7 cellular contexts compared by ENCODE assay signal in the genomic region with DNA sequence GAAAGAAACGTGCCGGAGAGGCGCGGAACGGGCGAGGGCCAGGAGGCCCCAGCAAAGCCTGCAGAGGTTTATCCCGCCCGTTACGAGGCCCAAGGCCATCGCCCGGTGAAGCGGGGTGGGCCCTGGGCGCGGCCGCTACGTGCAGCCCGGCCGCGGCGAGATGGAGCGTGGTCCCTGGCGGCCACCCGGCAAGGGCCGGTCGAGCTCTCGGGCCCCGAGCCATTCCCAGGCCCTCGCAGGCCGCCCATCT. TPM values are rescaled to one million over a fixed set of nuclear protein-coding genes. Genes with fewer than 3 reads are reported as not detected.
DNase-seq lines count a peak whose midpoint lies in the region; ATAC-seq, FAIRE-seq and TF ChIP-seq lines count a peak whose summit lies in the region.

No MANE protein-coding gene starts in this region.

- TF ChIP-seq CTCF in keratinocyte (optimal IDR thresholded peaks at IDR 0.05 in 1 of 3, IDR thresholded peaks at IDR 0.05 in 1 of 3, conservative IDR thresholded peaks at IDR 0.05 in 1 of 3; ENCODE audit: extremely low read depth in 1 of 3, insufficient read depth in 2 of 3, low read length in 3 of 3) (no peak), stomach (IDR thresholded peaks at IDR 0.05) (no peak), omental fat pad (IDR thresholded peaks at IDR 0.05) (no peak)

- H3K4me1 Mint-ChIP-seq in activated naive CD8-positive, alpha-beta T cell treated with anti-CD3 and anti-CD28 coated beads for 36 hours, result peaks cover 46% of the 10 kb centered on the region

- peak overlapping the region; percentile 100 for H3K4me3 Mint-ChIP-seq in activated naive CD8-positive, alpha-beta T cell treated with anti-CD3 and anti-CD28 coated beads for 36 hours

- peaks cover 42% of the 10 kb centered on the region for H3K4me1 ChIP-seq in HUES64 (ENCODE audit: insufficient read depth, low read length)
- peaks cover 35% of the 10 kb centered on the region for H3K4me1 ChIP-seq in keratinocyte (ENCODE audit: control insufficient read depth, extremely low read depth, insufficient read depth, low read length)
- peaks cover 48 to 63% (median 61%) of the 10 kb centered on the region in 4 donors for H3K4me1 ChIP-seq in stomach

- H3K27ac ChIP-seq in HUES64 (ENCODE audit: low read depth, low read length), result no peak overlapping the region; the same call in none of the 2 replicates
- H3K27ac ChIP-seq in keratinocyte (ENCODE audit: control insufficient read depth, insufficient read depth, low read length), result peak overlapping the region; percentile 99
- peak overlapping the region; percentile 91 to 97 (median 96) for H3K27ac ChIP-seq in stomach

- H3K27me3 Mint-ChIP-seq in activated naive CD8-positive, alpha-beta T cell treated with anti-CD3 and anti-CD28 coated beads for 36 hours, result peaks cover 14% of the 10 kb centered on the region

- dilution Hi-C loops in keratinocyte (cut with MboI; ENCODE audit: extremely low pct_ligation_motif_present, low sequenced_read_pairs), result no loop called here

- H2AFZ ChIP-seq in keratinocyte (ENCODE audit: control insufficient read depth, low read length), result no peak overlapping the region

- peaks cover 55% of the 10 kb centered on the region for H3K79me2 ChIP-seq in keratinocyte (ENCODE audit: control insufficient read depth, insufficient read depth, low read length)

- no peaks in the 10 kb centered on the region for H3K9me3 Mint-ChIP-seq in activated naive CD8-positive, alpha-beta T cell treated with anti-CD3 and anti-CD28 coated beads for 36 hours

- H3K9ac ChIP-seq in HUES64 (ENCODE audit: low read depth, low read length) (peak overlapping the region; percentile 98), keratinocyte (ENCODE audit: control insufficient read depth, extremely low read depth, insufficient read depth, low read length) (peak overlapping the region; percentile 96)

- H3K9me1 ChIP-seq in keratinocyte (ENCODE audit: control insufficient read depth, extremely low read depth, insufficient read depth, low read length), result no peaks in the 10 kb centered on the region

- no peak for FAIRE-seq in keratinocyte (lab: Jason Lieb, UNC)

- intact Hi-C loops in stomach (cut with DNase I; ENCODE audit: low total_unique reads), result no loop called here

- H3K4me3 ChIP-seq in HUES64 (ENCODE audit: low read length) (peak overlapping the region; percentile 100), keratinocyte (ENCODE audit: control insufficient read depth in 2 of 3, extremely low read depth in 1 of 3, insufficient read depth in 2 of 3, low read depth in 1 of 3, low read length in 3 of 3) (peak overlapping the region; percentile 83 to 95 (median 93)), stomach (peak overlapping the region; percentile 78 to 96 (median 90))

- peaks cover 48% of the 10 kb centered on the region for H3K36me3 Mint-ChIP-seq in activated naive CD8-positive, alpha-beta T cell treated with anti-CD3 and anti-CD28 coated beads for 36 hours

- no peak for DNase-seq in activated naive CD8-positive, alpha-beta T cell treated with anti-CD3 and anti-CD28 coated beads for 36 hours
- DNase-seq in keratinocyte (ENCODE audit: low read depth, low spot score) (no peak), stomach (no peak), RPMI8226 (no peak), omental fat pad (ENCODE audit: low spot score) (no peak)

- peak overlapping the region; percentile 89 for H3K4me2 ChIP-seq in keratinocyte (ENCODE audit: control insufficient read depth, extremely low read depth, insufficient read depth, low read depth, low read length)

- ATAC-seq in GM19452 (IDR thresholded peaks at IDR 0.05; ENCODE audit: unreplicated experiment) (no peak), omental fat pad (ENCODE audit: low FRiP score) (no peak)

- H3K27me3 ChIP-seq in HUES64 (ENCODE audit: insufficient read depth, low read length), result peaks cover 28% of the 10 kb centered on the region
- no peaks in the 10 kb centered on the region for H3K27me3 ChIP-seq in keratinocyte (ENCODE audit: control insufficient read depth, extremely low read depth, insufficient read depth, low read length)
- no peaks in the 10 kb centered on the region for H3K27me3 ChIP-seq in stomach

- H3K9me3 ChIP-seq in HUES64 (ENCODE audit: insufficient read depth, low read depth, low read length), result no peaks in the 10 kb centered on the region
- no peaks in the 10 kb centered on the region for H3K9me3 ChIP-seq in keratinocyte (ENCODE audit: control insufficient read depth, low read depth, low read length)
- H3K9me3 ChIP-seq in stomach, result no peaks in the 10 kb centered on the region

- H3K36me3 ChIP-seq in HUES64 (ENCODE audit: insufficient read depth, low read length) (peaks cover 17% of the 10 kb centered on the region), keratinocyte (ENCODE audit: control insufficient read depth in 2 of 2, extremely low read depth in 1 of 2, insufficient read depth in 2 of 2, low read length in 2 of 2) (peaks cover 6 to 23% of the 10 kb centered on the region in 2 experiments), stomach (no peaks in the 10 kb centered on the region)

- no peak for TF ChIP-seq EP300 in stomach (IDR thresholded peaks at IDR 0.05)

- TF ChIP-seq POLR2A in stomach (IDR thresholded peaks at IDR 0.05), result no peak

- H4K20me1 ChIP-seq in keratinocyte (ENCODE audit: control insufficient read depth, extremely low read depth, insufficient read depth, low read length), result peaks cover 14% of the 10 kb centered on the region

- WGBS in HUES64, result under 1% methylated on average over 29 of the region's 29 CpGs
- WGBS in stomach, 5 donors, result 0 to 1% (median 0%) methylated on average over 23 to 29 of the region's 29 CpGs

- peak overlapping the region; percentile 100 for H3K27ac Mint-ChIP-seq in activated naive CD8-positive, alpha-beta T cell treated with anti-CD3 and anti-CD28 coated beads for 36 hours

RNA-seq across cellular contexts. Expression of a gene that starts 1.1 kb away (rescaled TPM):
- 711 TPM for polyA plus RNA-seq in HUES64 (2013, experiment 1 of 2)
- polyA plus RNA-seq in HUES64 (2013, experiment 2 of 2), result 828 TPM
- 1,000 to 10,000 TPM; 2,301 to 2,323 TPM for total RNA-seq in activated naive CD8-positive, alpha-beta T cell treated with anti-CD3 and anti-CD28 coated beads for 36 hours
- 3,138 to 3,414 TPM (median 3,352 TPM) in 3 replicates for polyA plus RNA-seq in keratinocyte
- polyA plus RNA-seq in keratinocyte (2011; ENCODE audit: low read depth), result 1,668 TPM
- polyA plus RNA-seq in keratinocyte (2011; cell fraction: cytosol; rRNA removed), result 2,535 and 3,357 TPM in 2 replicates
- 3,051 and 3,212 TPM in 2 replicates for polyA plus RNA-seq in keratinocyte (2011; cell fraction: nucleus; rRNA removed)
- 1,288 and 3,147 TPM in 2 replicates for polyA plus RNA-seq in keratinocyte (2012; ENCODE audit: low replicate concordance)
- polyA minus RNA-seq in keratinocyte, result 3,399 to 4,327 TPM (median 3,658 TPM) in 3 replicates
- polyA minus RNA-seq in keratinocyte (2011; cell fraction: cytosol; rRNA and poly(A)+ RNA removed), result 3,179 TPM
- 1,903 and 2,240 TPM in 2 replicates for polyA minus RNA-seq in keratinocyte (2011; cell fraction: nucleus; rRNA and poly(A)+ RNA removed)
- 100 to 1,000 TPM in 4 of 5 donors, 10 to 100 TPM in 1; 79.9 to 452 (median 274) TPM for total RNA-seq in stomach
- polyA plus RNA-seq in stomach, result 100 to 1,000 TPM; 150 to 332 (median 271) TPM
- total RNA-seq in omental fat pad, result 100 to 1,000 TPM; 200 to 534 (median 205) TPM

RNA-seq across cellular contexts. Expression of a gene that starts 32.3 kb away (rescaled TPM):
- 0.15 TPM for polyA plus RNA-seq in HUES64 (2013, experiment 1 of 2)
- polyA plus RNA-seq in HUES64 (2013, experiment 2 of 2), result 1.0 TPM
- total RNA-seq in activated naive CD8-positive, alpha-beta T cell treated with anti-CD3 and anti-CD28 coated beads for 36 hours, result not detected
- polyA plus RNA-seq in keratinocyte, result 2.5 to 7.8 TPM (median 5.7 TPM) in 3 replicates
- polyA plus RNA-seq in keratinocyte (2011; ENCODE audit: low read depth), result 2.1 TPM
- 4.8 and 5.3 TPM in 2 replicates for polyA plus RNA-seq in keratinocyte (2011; cell fraction: cytosol; rRNA removed)
- polyA plus RNA-seq in keratinocyte (2011; cell fraction: nucleus; rRNA removed), result 10.8 and 11.8 TPM in 2 replicates
- 1.9 and 5.2 TPM in 2 replicates for polyA plus RNA-seq in keratinocyte (2012; ENCODE audit: low replicate concordance)
- 2.4 to 11.3 TPM (median 6.0 TPM) in 3 replicates for polyA minus RNA-seq in keratinocyte
- 3.3 TPM for polyA minus RNA-seq in keratinocyte (2011; cell fraction: cytosol; rRNA and poly(A)+ RNA removed)
- polyA minus RNA-seq in keratinocyte (2011; cell fraction: nucleus; rRNA and poly(A)+ RNA removed), result 3.3 and 9.9 TPM in 2 replicates
- total RNA-seq in stomach, result under 1 TPM in 2 of 5 donors, not detected in 3; 0.29 to 0.92 TPM
- under 1 TPM in 2 of 3 donors, not detected in 1; 0.37 to 0.80 TPM for polyA plus RNA-seq in stomach
- under 1 TPM in 3 of 4 donors, not detected in 1; 0.19 to 0.46 (median 0.24) TPM for total RNA-seq in omental fat pad

RNA-seq across cellular contexts. Expression of a gene that starts 42.5 kb away (rescaled TPM):
- 21.5 TPM for polyA plus RNA-seq in HUES64 (2013, experiment 1 of 2)
- 29.5 TPM for polyA plus RNA-seq in HUES64 (2013, experiment 2 of 2)
- total RNA-seq in activated naive CD8-positive, alpha-beta T cell treated with anti-CD3 and anti-CD28 coated beads for 36 hours, result 10 to 100 TPM; 43.0 to 47.3 TPM
- polyA plus RNA-seq in keratinocyte (36.8 to 55.4 TPM (median 51.0 TPM) in 3 replicates), stomach (10 to 100 TPM; 60.5 to 73.4 (median 66.7) TPM)
- 19.4 TPM for polyA plus RNA-seq in keratinocyte (2011; ENCODE audit: low read depth)
- polyA plus RNA-seq in keratinocyte (2011; cell fraction: cytosol; rRNA removed), result 36.0 and 39.2 TPM in 2 replicates
- polyA plus RNA-seq in keratinocyte (2011; cell fraction: nucleus; rRNA removed), result 150 and 170 TPM in 2 replicates
- 24.1 and 47.9 TPM in 2 replicates for polyA plus RNA-seq in keratinocyte (2012; ENCODE audit: low replicate concordance)
- polyA minus RNA-seq in keratinocyte, result 39.9 to 51.6 TPM (median 42.5 TPM) in 3 replicates
- polyA minus RNA-seq in keratinocyte (2011; cell fraction: cytosol; rRNA and poly(A)+ RNA removed), result 15.7 TPM
- polyA minus RNA-seq in keratinocyte (2011; cell fraction: nucleus; rRNA and poly(A)+ RNA removed), result 16.6 and 29.8 TPM in 2 replicates
- total RNA-seq in stomach (100 to 1,000 TPM in 1 of 5 donors, 10 to 100 TPM in 4; 29.6 to 101 (median 58.4) TPM), omental fat pad (10 to 100 TPM; 52.4 to 65.7 (median 59.4) TPM)

Comparison
In these comparisons a context has a peak if more than half of its experiments do, and no peak if none do; other contexts are left out.
1. RNA of a gene that starts 1.1 kb away (total RNA-seq): 2,301 to 2,323 TPM in activated naive CD8-positive, alpha-beta T cell treated with anti-CD3 and anti-CD28 coated beads for 36 hours; 79.9 to 452 TPM in stomach and 200 to 534 TPM in omental fat pad; every median in the first group is over 4 times any median in the second.
2. Peak in every context shown above with its lines, with median percentiles within 50 percentile points of each other: H3K4me3 ChIP-seq.